1 cellular context compared by ENCODE assay signal in genomic region chr3:40417845-40418543, GRCh38.
TF ChIP-seq lines count a peak whose summit lies in the region.

No MANE protein-coding gene starts in this region.

TF ChIP-seq in K562, 482 proteins besides CTCF, POLR2A, EP300 and RAD21 (continued from another document and continues in another):
- no peak for TF ChIP-seq IRF1 (CRISPR knock-in tag; IDR thresholded peaks at IDR 0.05; ENCODE audit: borderline replicate concordance)
- no peak for TF ChIP-seq MGA (IDR thresholded peaks at IDR 0.05)
- no peak for TF ChIP-seq ATF1 (CRISPR knock-in tag; IDR thresholded peaks at IDR 0.05)
- peak; percentile 37; the same call in 1 of the 2 replicates for TF ChIP-seq ATF1 (tag; IDR thresholded peaks at IDR 0.05)
- no peak for TF ChIP-seq MAFG (tag; conservative IDR thresholded peaks at IDR 0.05)
- TF ChIP-seq ZFP1 (CRISPR knock-in tag; IDR thresholded peaks at IDR 0.05): no peak
- peak; percentile 61 for TF ChIP-seq TEAD4 (IDR thresholded peaks at IDR 0.05; ENCODE audit: low read length)
- TF ChIP-seq TEAD4 (CRISPR knock-in tag; IDR thresholded peaks at IDR 0.05; ENCODE audit: borderline replicate concordance): no peak
- no peak for TF ChIP-seq MCM3 (IDR thresholded peaks at IDR 0.05)
- no peak for TF ChIP-seq ASH1L (IDR thresholded peaks at IDR 0.05; ENCODE audit: borderline replicate concordance, low read depth, partially characterized antibody)
- no peak for TF ChIP-seq DEAF1 (CRISPR knock-in tag; IDR thresholded peaks at IDR 0.05)
- no peak for TF ChIP-seq ZBTB9 (CRISPR knock-in tag; IDR thresholded peaks at IDR 0.05)
- no peak for TF ChIP-seq ZC3H8 (IDR thresholded peaks at IDR 0.05)
- TF ChIP-seq DPF2 (IDR thresholded peaks at IDR 0.05): peak; percentile 87
- no peak for TF ChIP-seq MAFK (IDR thresholded peaks at IDR 0.05; ENCODE audit: low read length)
- no peak for TF ChIP-seq RB1 (IDR thresholded peaks at IDR 0.05; ENCODE audit: low read depth)
- TF ChIP-seq TEAD2 (tag; IDR thresholded peaks at IDR 0.05): no peak
- no peak for TF ChIP-seq ZNF41 (CRISPR knock-in tag; conservative IDR thresholded peaks at IDR 0.05)
- TF ChIP-seq CTBP1 (IDR thresholded peaks at IDR 0.05; ENCODE audit: borderline replicate concordance): peak; percentile 83
- no peak for TF ChIP-seq ZNF511 (CRISPR knock-in tag; IDR thresholded peaks at IDR 0.05)
- no peak for TF ChIP-seq FOXJ2 (tag; IDR thresholded peaks at IDR 0.05)
- TF ChIP-seq ZNF766 (CRISPR knock-in tag; conservative IDR thresholded peaks at IDR 0.05): peak; percentile 60; the same call in 1 of the 2 replicates
- peak; percentile 6; the same call in 1 of the 2 replicates for TF ChIP-seq NFE2 (IDR thresholded peaks at IDR 0.05; ENCODE audit: low read depth)
- TF ChIP-seq ZNF408 (CRISPR knock-in tag; IDR thresholded peaks at IDR 0.05; ENCODE audit: low read depth): no peak
- no peak for TF ChIP-seq TBP (optimal IDR thresholded peaks at IDR 0.05; ENCODE audit: low read depth, low read length)
- TF ChIP-seq HCFC1 (IDR thresholded peaks at IDR 0.05; ENCODE audit: low read depth, low read length): no peak
- no peak for TF ChIP-seq ZBED1 (IDR thresholded peaks at IDR 0.05)
- TF ChIP-seq ZNF24 (IDR thresholded peaks at IDR 0.05): no peak
- no peak for TF ChIP-seq BCOR (IDR thresholded peaks at IDR 0.05)
- TF ChIP-seq HEY1 (CRISPR knock-in tag; IDR thresholded peaks at IDR 0.05; ENCODE audit: borderline replicate concordance): no peak
- peak in 1 of 2 experiments; percentile 72; a peak in 2 of 4 replicates for TF ChIP-seq FOXA3 (CRISPR knock-in tag; conservative IDR thresholded peaks at IDR 0.05 in 1 of 2, IDR thresholded peaks at IDR 0.05 in 1 of 2)
- no peak for TF ChIP-seq SETDB1 (IDR thresholded peaks at IDR 0.05; ENCODE audit: low read length)
- no peak for TF ChIP-seq TGIF2 (CRISPR knock-in tag; IDR thresholded peaks at IDR 0.05)
- no peak for TF ChIP-seq NR1H2 (CRISPR knock-in tag; IDR thresholded peaks at IDR 0.05)
- TF ChIP-seq CBFA2T2 (conservative IDR thresholded peaks at IDR 0.05): peak; percentile 38
- TF ChIP-seq ZNF75A (CRISPR knock-in tag; IDR thresholded peaks at IDR 0.05): no peak
- no peak for TF ChIP-seq ZNF785 (CRISPR knock-in tag; IDR thresholded peaks at IDR 0.05)
- no peak for TF ChIP-seq ZNF124 (CRISPR knock-in tag; IDR thresholded peaks at IDR 0.05)
- TF ChIP-seq CHAMP1 (IDR thresholded peaks at IDR 0.05): peak; percentile 46; the same call in 1 of the 2 replicates
- TF ChIP-seq JUND (IDR thresholded peaks at IDR 0.05; ENCODE audit: borderline replicate concordance, low read depth, low read length): peak; percentile 88
- peak; percentile 92; the same call in 2 of the 3 replicates for TF ChIP-seq JUND (tag; IDR thresholded peaks at IDR 0.05; ENCODE audit: borderline replicate concordance, low read depth, low read length)
- no peak for TF ChIP-seq NCOA2 (IDR thresholded peaks at IDR 0.05; ENCODE audit: partially characterized antibody in 2 of 2)
- TF ChIP-seq ZKSCAN1 (IDR thresholded peaks at IDR 0.05; ENCODE audit: low read depth, low read length): 0 out of 2 replicates have a peak, but pooled peaks have one; percentile 61
- no peak for TF ChIP-seq CBX8 (IDR thresholded peaks at IDR 0.05; ENCODE audit: borderline replicate concordance, extremely low read depth, low read depth, low read length, poor library complexity, severe bottlenecking)
- TF ChIP-seq CBFA2T3 (IDR thresholded peaks at IDR 0.05): peak; percentile 73
- no peak for TF ChIP-seq ZNF165 (CRISPR knock-in tag; IDR thresholded peaks at IDR 0.05; ENCODE audit: borderline replicate concordance)
- no peak for TF ChIP-seq BRCA1 (IDR thresholded peaks at IDR 0.05)
- TF ChIP-seq BRCA1 (CRISPR knock-in tag; IDR thresholded peaks at IDR 0.05): no peak
- no peak for TF ChIP-seq ZNF76 (CRISPR knock-in tag; IDR thresholded peaks at IDR 0.05; ENCODE audit: borderline replicate concordance)
- TF ChIP-seq TAL1 (IDR thresholded peaks at IDR 0.05): peak; percentile 52
- TF ChIP-seq UBTF (IDR thresholded peaks at IDR 0.05; ENCODE audit: borderline replicate concordance in 1 of 2, low read depth in 2 of 2, low read length in 2 of 2): no peak
- TF ChIP-seq MEF2D (tag; conservative IDR thresholded peaks at IDR 0.05; ENCODE audit: low read depth): no peak
